ENCODE assay signal across 8 cellular contexts in the genomic region with DNA sequence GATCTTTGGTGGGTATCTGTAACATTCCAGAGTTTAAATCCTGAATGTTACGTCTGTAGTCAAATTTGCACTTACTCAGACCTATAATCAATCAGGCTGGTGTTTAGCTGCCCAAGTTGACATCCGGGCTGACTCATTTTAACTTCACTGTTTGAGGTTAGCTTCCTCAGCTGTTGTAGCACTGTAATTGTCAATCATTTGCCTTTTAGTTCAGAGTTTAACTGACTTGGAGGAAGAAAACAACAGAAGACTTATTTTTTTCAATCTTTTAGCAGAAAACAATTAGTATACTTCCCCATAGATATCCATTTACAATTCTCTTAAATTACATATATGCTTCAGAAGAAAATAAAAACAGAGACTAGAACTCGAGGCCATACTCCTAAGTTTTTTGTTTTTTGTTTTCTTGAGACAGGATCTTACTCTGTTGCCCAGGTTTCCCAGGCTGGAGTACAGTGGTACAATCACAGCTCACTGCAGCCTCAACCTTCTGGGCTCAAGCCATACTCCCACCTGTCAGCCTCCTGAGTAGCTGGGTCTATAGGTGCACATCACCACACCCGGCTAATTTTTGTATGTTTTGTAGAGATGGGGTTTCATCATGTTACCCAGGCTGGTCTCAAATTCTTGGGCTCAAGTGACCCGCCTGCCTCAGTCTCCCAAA. TPM values are rescaled to one million over a fixed set of nuclear protein-coding genes. Genes with fewer than 3 reads are reported as not detected.
DNase-seq lines count a peak whose midpoint lies in the region; ATAC-seq, FAIRE-seq and TF ChIP-seq lines count a peak whose summit lies in the region.

No MANE protein-coding gene starts in this region.

- H3K36me3 ChIP-seq in GM12878 (ENCODE audit: control insufficient read depth in 2 of 2, insufficient read depth in 2 of 2, low read length in 1 of 2), result no peaks in the 10 kb centered on the region

- SMC1A ChIA-PET in GM12878 (lab: Charles Lee; ENCODE audit: uncharacterized antibody, unreplicated experiment), result interaction anchor here (0.6 to 1.7 kb wide), 4 partner anchors 19 to 1459 kb away, joined by 3 to 5 read pairs (median 3); no protein-coding TSS in a partner anchor

- POLR2A ChIA-PET in GM12878 (lab: Charles Lee), result no interaction called here

- RAD21 ChIA-PET in GM12878 (lab: Charles Lee; ENCODE audit: unreplicated experiment), result interaction anchor here (1.0 kb wide), 1 partner anchor 191 kb away, joined by 3 read pairs; no protein-coding TSS in a partner anchor

- H3K4me2 ChIP-seq in GM12878 (ENCODE audit: control insufficient read depth, insufficient read depth), result no peak overlapping the region

- H2AFZ ChIP-seq in GM12878 (ENCODE audit: control insufficient read depth, low read depth, low read length), result no peak overlapping the region

- DNase-seq in GM13976 (ENCODE audit: low spot score), result peak; percentile 44
- DNase-seq in GM12878 (ENCODE audit: low read depth, low spot score), result peak; percentile 51
- no peak for DNase-seq in stimulated activated naive CD8-positive, alpha-beta T cell treated with anti-CD3 and anti-CD28 coated beads, Interleukin-15, Interleukin-2, amounts not matched to agents 100 U/mL and 50 U/mL, for 24 hours
- no peak for DNase-seq in NCI-H2029 (lab: John Stamatoyannopoulos, UW)
- no peak for DNase-seq in NCI-H128 (lab: John Stamatoyannopoulos, UW; ENCODE audit: unreplicated experiment)
- no peak for DNase-seq in DMS 273 (lab: John Stamatoyannopoulos, UW; ENCODE audit: unreplicated experiment)

- no peak for TF ChIP-seq EP300 in GM12878 (IDR thresholded peaks at IDR 0.05; ENCODE audit: borderline replicate concordance in 1 of 2, control insufficient read depth in 1 of 2, low read depth in 2 of 2, low read length in 2 of 2)

- no peak overlapping the region for H3K4me3 ChIP-seq in GM12878

- in situ Hi-C loops in GM13976 (cut with MboI; ENCODE audit: low sequenced_read_pairs, unreplicated experiment), result no loop called here
- in situ Hi-C loops in GM12878 (cut with MboI), result no loop called here

- BruUV-seq in GM12878 (replicated peaks; lab: Mats Ljungman, UMichigan), result no TSS peak

- no peak overlapping the region for H3K27ac ChIP-seq in GM12878 (ENCODE audit: control insufficient read depth, insufficient read depth)

- TF ChIP-seq POLR2A in GM12878 (IDR thresholded peaks at IDR 0.05; ENCODE audit: low read depth, low read length), result no peak

- H3K27me3 ChIP-seq in GM12878 (replicated peaks in 1 of 2; ENCODE audit: control insufficient read depth in 2 of 2, insufficient read depth in 2 of 2, low read length in 1 of 2), result no peaks in the 10 kb centered on the region; a peak in 1 of 4 replicates

- H4K20me1 ChIP-seq in GM12878 (ENCODE audit: control insufficient read depth, insufficient read depth), result no peaks in the 10 kb centered on the region

- no peak overlapping the region for H3K9ac ChIP-seq in GM12878 (ENCODE audit: control insufficient read depth, insufficient read depth, low read length)

- TF ChIP-seq CTCF in GM13976 (IDR thresholded peaks at IDR 0.05; ENCODE audit: borderline replicate concordance, control extremely low read depth, extremely low read depth, insufficient read depth, missing control alignments) (no peak), GM12878 (IDR thresholded peaks at IDR 0.05 in 2 of 3, conservative IDR thresholded peaks at IDR 0.05 in 1 of 3; ENCODE audit: control insufficient read depth in 2 of 3, extremely low read depth in 1 of 3, insufficient read depth in 1 of 3, low read depth in 3 of 3, low read length in 3 of 3) (no peak)

- H3K4me1 ChIP-seq in GM12878 (ENCODE audit: control insufficient read depth, insufficient read depth, low read length), result no peaks in the 10 kb centered on the region

- ATAC-seq in GM21423 (IDR thresholded peaks at IDR 0.05; ENCODE audit: unreplicated experiment), result peak; percentile 99
- peak; percentile 100 for ATAC-seq in HG03571 (IDR thresholded peaks at IDR 0.05; ENCODE audit: unreplicated experiment)
- ATAC-seq in GM12878, result peak; percentile 99
- peak; percentile 76 for ATAC-seq in stimulated activated naive CD8-positive, alpha-beta T cell treated with anti-CD3 and anti-CD28 coated beads, Interleukin-15, Interleukin-2, amounts not matched to agents 100 U/mL and 50 U/mL, for 24 hours

- no peaks in the 10 kb centered on the region; the same call in 2 of the 3 replicates for H3K9me3 ChIP-seq in GM12878 (replicated peaks; ENCODE audit: control insufficient read depth, insufficient read depth, low read length)

- peak; percentile 54 for FAIRE-seq in GM12878 (lab: Jason Lieb, UNC)

- no peak for TF ChIP-seq RAD21 in GM12878 (IDR thresholded peaks at IDR 0.05; ENCODE audit: insufficient read depth, low read depth, low read length)

- CTCF ChIA-PET in GM12878 (lab: Yijun Ruan, JAX), result interaction anchor here (1.6 kb wide), 1 partner anchor 201 kb away, joined by 4 read pairs; a partner anchor contains a TSS

- 45% methylated on average over 5 of the region's 5 CpGs for WGBS in GM12878 (ENCODE audit: insufficient coverage, insufficient replicate concordance, low lambda C conversion rate, missing lambda C conversion rate)

- intact Hi-C loops in GM12878 (cut with micrococcal nuclease; ENCODE audit: unreplicated experiment), result loop anchor here (2.0 kb wide), 1 partner anchor 49 kb away; no protein-coding TSS in a partner anchor

- no peaks in the 10 kb centered on the region for H3K79me2 ChIP-seq in GM12878 (ENCODE audit: control insufficient read depth, insufficient read depth, low read length)

TF ChIP-seq in GM12878, 131 proteins besides CTCF, POLR2A, EP300 and RAD21 (continues in another document):
- TF ChIP-seq ZNF207 (IDR thresholded peaks at IDR 0.05; ENCODE audit: borderline replicate concordance) (no peak), JUNB (IDR thresholded peaks at IDR 0.05) (peak; percentile 50), LARP7 (IDR thresholded peaks at IDR 0.05) (no peak), JUND (IDR thresholded peaks at IDR 0.05; ENCODE audit: low read depth, low read length) (peak; percentile 49; the same call in 1 of the 2 replicates), IRF4 (IDR thresholded peaks at IDR 0.05; ENCODE audit: low read depth, low read length) (peak; percentile 43; the same call in 1 of the 2 replicates), TAF1 (IDR thresholded peaks at IDR 0.05; ENCODE audit: borderline replicate concordance, low read depth, low read length) (no peak), SRF (IDR thresholded peaks at IDR 0.05; ENCODE audit: low read depth in 2 of 2, low read length in 2 of 2) (peak; percentile 28 to 62; a peak in 2 of 4 replicates), DPF2 (IDR thresholded peaks at IDR 0.05) (peak; percentile 70), ATF7 (IDR thresholded peaks at IDR 0.05; ENCODE audit: low read depth) (peak; percentile 50), MTA2 (IDR thresholded peaks at IDR 0.05; ENCODE audit: low read depth) (peak; percentile 74)
- TF ChIP-seq, protein P1, sequence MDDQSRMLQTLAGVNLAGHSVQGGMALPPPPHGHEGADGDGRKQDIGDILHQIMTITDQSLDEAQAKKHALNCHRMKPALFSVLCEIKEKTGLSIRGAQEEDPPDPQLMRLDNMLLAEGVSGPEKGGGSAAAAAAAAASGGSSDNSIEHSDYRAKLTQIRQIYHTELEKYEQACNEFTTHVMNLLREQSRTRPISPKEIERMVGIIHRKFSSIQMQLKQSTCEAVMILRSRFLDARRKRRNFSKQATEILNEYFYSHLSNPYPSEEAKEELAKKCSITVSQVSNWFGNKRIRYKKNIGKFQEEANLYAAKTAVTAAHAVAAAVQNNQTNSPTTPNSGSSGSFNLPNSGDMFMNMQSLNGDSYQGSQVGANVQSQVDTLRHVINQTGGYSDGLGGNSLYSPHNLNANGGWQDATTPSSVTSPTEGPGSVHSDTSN (IDR thresholded peaks at IDR 0.05; ENCODE audit: insufficient replicate concordance, low read depth, low read length), result peak; percentile 83
- TF ChIP-seq, protein P2, sequence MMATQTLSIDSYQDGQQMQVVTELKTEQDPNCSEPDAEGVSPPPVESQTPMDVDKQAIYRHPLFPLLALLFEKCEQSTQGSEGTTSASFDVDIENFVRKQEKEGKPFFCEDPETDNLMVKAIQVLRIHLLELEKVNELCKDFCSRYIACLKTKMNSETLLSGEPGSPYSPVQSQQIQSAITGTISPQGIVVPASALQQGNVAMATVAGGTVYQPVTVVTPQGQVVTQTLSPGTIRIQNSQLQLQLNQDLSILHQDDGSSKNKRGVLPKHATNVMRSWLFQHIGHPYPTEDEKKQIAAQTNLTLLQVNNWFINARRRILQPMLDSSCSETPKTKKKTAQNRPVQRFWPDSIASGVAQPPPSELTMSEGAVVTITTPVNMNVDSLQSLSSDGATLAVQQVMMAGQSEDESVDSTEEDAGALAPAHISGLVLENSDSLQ (IDR thresholded peaks at IDR 0.05), result peak; percentile 87

RNA-seq across cellular contexts. Expression of a gene that starts 38.5 kb away (rescaled TPM):
- total RNA-seq in GM12878 (2013; cell fraction: nucleolus; rRNA removed), result 0.71 and 1.5 TPM in 2 replicates
- total RNA-seq in GM12878 (2014; rRNA removed) (0.11 TPM in 1 of 2 replicates, not detected in the other), GM12878 (2014; rRNA removed; fragmentation: Illumina TruSeq; extraction: Trizol) (0.09 and 0.13 TPM in 2 replicates), GM12878 (2021) (0.19 TPM in 1 of 2 replicates, not detected in the other)
- not detected for polyA plus RNA-seq in GM12878 (2011; ENCODE audit: low read depth)
- polyA plus RNA-seq in GM12878 (2011; rRNA removed) (0.31 and 0.59 TPM in 2 replicates), GM12878 (2014; fragmentation: Illumina TruSeq; extraction: Trizol) (0.06 and 0.11 TPM in 2 replicates), GM12878 (2014; fragmentation: Nextera tagmentation; extraction: Ambion mirVana) (not detected), GM12878 (2014; rRNA removed) (0.10 TPM in 1 of 2 replicates, not detected in the other), GM12878 (2016; fragmentation: Nextera tagmentation; extraction: Ambion mirVana) (under 1 TPM in 1 of 2 experiments, not detected in 1; 0.08 TPM)
- polyA plus RNA-seq in GM12878 (2011; cell fraction: cytosol; rRNA removed), result 0.05 and 0.12 TPM in 2 replicates
- 0.37 and 0.49 TPM in 2 replicates for polyA plus RNA-seq in GM12878 (2011; cell fraction: nucleus; rRNA removed)
- 0.29 TPM in 1 of 2 replicates, not detected in the other for polyA plus RNA-seq in GM12878 (2012)
- not detected in 2 replicates for polyA minus RNA-seq in GM12878 (2011; rRNA and poly(A)+ RNA removed)
- polyA minus RNA-seq in GM12878 (2011; cell fraction: cytosol; rRNA and poly(A)+ RNA removed), result not detected in 2 replicates
- polyA minus RNA-seq in GM12878 (2011; cell fraction: nucleus; rRNA and poly(A)+ RNA removed), result not detected in 2 replicates

Comparison
In these comparisons a context has a peak if more than half of its experiments do, and no peak if none do; other contexts are left out.
1. DNase-seq: peak in GM13976 (single experiment) and GM12878 (single experiment); none in stimulated activated naive CD8-positive, alpha-beta T cell treated with anti-CD3 and anti-CD28 coated beads, Interleukin-15, Interleukin-2, amounts not matched to agents 100 U/mL and 50 U/mL, for 24 hours (single experiment), NCI-H2029 (single experiment), NCI-H128 (single experiment) and DMS 273 (single experiment).
2. Peak in every context shown above with its lines, with median percentiles within 50 percentile points of each other: ATAC-seq.